7 cellular contexts compared by ENCODE assay signal in the genomic region with DNA sequence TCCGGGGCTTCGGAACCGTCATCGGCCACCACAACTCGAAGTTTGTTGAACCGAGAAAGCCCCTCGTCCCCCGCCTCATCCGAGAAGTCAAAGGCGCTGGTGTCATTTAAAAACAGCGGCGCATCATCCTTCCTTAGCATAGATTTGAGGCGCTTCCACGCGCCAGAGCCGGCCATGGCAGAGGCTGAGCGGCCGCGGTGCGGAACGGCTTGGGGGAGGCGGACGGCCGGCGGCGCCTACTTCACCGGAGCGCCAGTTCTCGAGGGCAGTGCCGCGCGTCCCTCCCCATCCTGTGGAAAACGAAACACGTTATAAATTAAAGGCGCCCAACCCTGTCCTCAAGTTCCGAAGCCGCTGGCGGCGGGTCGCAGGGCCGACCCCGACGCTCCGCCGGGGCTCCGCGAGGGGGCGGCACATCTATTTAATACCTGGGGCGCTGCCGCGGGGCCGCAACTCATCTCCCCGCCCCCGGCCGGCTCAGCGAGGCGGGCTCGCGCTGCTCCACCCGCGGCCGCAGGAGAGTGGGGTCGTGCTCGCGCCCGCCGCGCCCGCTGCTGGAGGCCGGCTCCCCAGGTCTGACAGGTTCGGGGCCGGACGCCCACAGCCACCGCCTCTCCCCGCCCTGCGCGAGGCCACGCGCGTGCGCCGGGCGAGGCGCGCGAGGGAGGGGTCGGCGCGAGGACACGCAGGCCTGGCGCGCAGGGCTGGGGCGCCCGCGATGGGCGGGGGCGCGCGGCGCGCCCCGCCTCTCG. TPM values are rescaled to one million over a fixed set of nuclear protein-coding genes. Genes with fewer than 3 reads are reported as not detected.
DNase-seq lines count a peak whose midpoint lies in the region; ATAC-seq and TF ChIP-seq lines count a peak whose summit lies in the region.

A gene with protein sequence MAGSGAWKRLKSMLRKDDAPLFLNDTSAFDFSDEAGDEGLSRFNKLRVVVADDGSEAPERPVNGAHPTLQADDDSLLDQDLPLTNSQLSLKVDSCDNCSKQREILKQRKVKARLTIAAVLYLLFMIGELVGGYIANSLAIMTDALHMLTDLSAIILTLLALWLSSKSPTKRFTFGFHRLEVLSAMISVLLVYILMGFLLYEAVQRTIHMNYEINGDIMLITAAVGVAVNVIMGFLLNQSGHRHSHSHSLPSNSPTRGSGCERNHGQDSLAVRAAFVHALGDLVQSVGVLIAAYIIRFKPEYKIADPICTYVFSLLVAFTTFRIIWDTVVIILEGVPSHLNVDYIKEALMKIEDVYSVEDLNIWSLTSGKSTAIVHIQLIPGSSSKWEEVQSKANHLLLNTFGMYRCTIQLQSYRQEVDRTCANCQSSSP (minus strand): TSS at position 577 of the 752 bp plus-strand sequence. CDS start 401 bp downstream, at position 176.

- no peak within 1 kb of the TSS for H3K27ac ChIP-seq in mesodermal cell (ENCODE audit: low read depth, low read length, severe bottlenecking)

- peak; percentile 28 to 79 for DNase-seq in NCI-H1930 (lab: John Stamatoyannopoulos, UW)
- DNase-seq in activated CD8-positive, alpha-beta memory T cell treated with anti-CD3 and anti-CD28 coated beads, Interleukin-2, amount 10 ng/mL, durations not matched to agents 7 days and 5 days, result peak; percentile 70
- DNase-seq in stimulated activated CD8-positive, alpha-beta memory T cell treated with anti-CD3 and anti-CD28 coated beads, Interleukin-15, amount 100 ng/mL, for 24 hours (ENCODE audit: low read depth), result peak; percentile 29

- H3K9me3 Mint-ChIP-seq in activated CD8-positive, alpha-beta memory T cell treated with anti-CD3 and anti-CD28 coated beads, Interleukin-2, amount 10 ng/mL, durations not matched to agents 7 days and 5 days (ENCODE audit: low read depth), result no peaks in the 10 kb centered on the region

- peaks cover 23% of the 10 kb centered on the region for H3K4me1 Mint-ChIP-seq in activated CD8-positive, alpha-beta memory T cell treated with anti-CD3 and anti-CD28 coated beads, Interleukin-2, amount 10 ng/mL, durations not matched to agents 7 days and 5 days

- no peaks in the 10 kb centered on the region for H3K9me3 ChIP-seq in endocrine pancreas (ENCODE audit: control insufficient read depth, low read length)
- H3K9me3 ChIP-seq in mesodermal cell (ENCODE audit: control insufficient read depth, low read length), result no peaks in the 10 kb centered on the region

- peak within 1 kb of the TSS; percentile 58 for H3K27ac Mint-ChIP-seq in activated CD8-positive, alpha-beta memory T cell treated with anti-CD3 and anti-CD28 coated beads, Interleukin-2, amount 10 ng/mL, durations not matched to agents 7 days and 5 days

- H3K4me1 ChIP-seq in endocrine pancreas (ENCODE audit: control insufficient read depth, insufficient read depth, low read length), result peaks cover 11% of the 10 kb centered on the region
- H3K4me1 ChIP-seq in mesodermal cell (ENCODE audit: control insufficient read depth, insufficient read depth, low read length, poor library complexity, severe bottlenecking), result no peaks in the 10 kb centered on the region

- TF ChIP-seq POLR2A in GM18505 (IDR thresholded peaks at IDR 0.05; ENCODE audit: borderline replicate concordance, extremely low read depth, insufficient read depth, insufficient read length), result peak; percentile 46

- CTCF ChIA-PET in activated CD8-positive, alpha-beta memory T cell treated with anti-CD3 and anti-CD28 coated beads, Interleukin-2, amount 10 ng/mL, durations not matched to agents 7 days and 5 days (lab: Charles Lee), result interaction anchor here (0.6 to 1.8 kb wide), 6 partner anchors 8 to 92 kb away, joined by 3 to 8 read pairs (median 4); no protein-coding TSS in a partner anchor

- H3K27me3 Mint-ChIP-seq in activated CD8-positive, alpha-beta memory T cell treated with anti-CD3 and anti-CD28 coated beads, Interleukin-2, amount 10 ng/mL, durations not matched to agents 7 days and 5 days, result peaks cover 19% of the 10 kb centered on the region

- peak within 1 kb of the TSS; percentile 97 for H3K9ac ChIP-seq in endocrine pancreas (ENCODE audit: control insufficient read depth, insufficient read depth, low read length)

- 0 to 1% methylated on average over 63 to 97 of the region's 103 CpGs for WGBS in mesodermal cell (ENCODE audit: insufficient coverage in 2 of 2), 2 experiments

- H3K4me3 Mint-ChIP-seq in activated CD8-positive, alpha-beta memory T cell treated with anti-CD3 and anti-CD28 coated beads, Interleukin-2, amount 10 ng/mL, durations not matched to agents 7 days and 5 days, result peak within 1 kb of the TSS; percentile 89

- H3K4me3 ChIP-seq in endocrine pancreas (ENCODE audit: control insufficient read depth, insufficient read depth, low read length) (peak within 1 kb of the TSS; percentile 95), mesodermal cell (ENCODE audit: extremely low read depth, insufficient read depth, low read length, poor library complexity, severe bottlenecking) (peak within 1 kb of the TSS; percentile 62)

- no peaks in the 10 kb centered on the region for H3K36me3 ChIP-seq in endocrine pancreas (ENCODE audit: control insufficient read depth, insufficient read depth, low read length)
- H3K36me3 ChIP-seq in mesodermal cell (ENCODE audit: control insufficient read depth, insufficient read depth, low read length), result no peaks in the 10 kb centered on the region

- H3K36me3 Mint-ChIP-seq in activated CD8-positive, alpha-beta memory T cell treated with anti-CD3 and anti-CD28 coated beads, Interleukin-2, amount 10 ng/mL, durations not matched to agents 7 days and 5 days, result peaks cover 1% of the 10 kb centered on the region

- H3K27me3 ChIP-seq in endocrine pancreas (ENCODE audit: control insufficient read depth, insufficient read depth, low read length), result no peaks in the 10 kb centered on the region

- ATAC-seq in GM18505 (IDR thresholded peaks at IDR 0.05; ENCODE audit: unreplicated experiment) (peak; percentile 75), HG02610 (IDR thresholded peaks at IDR 0.05; ENCODE audit: unreplicated experiment) (peak; percentile 78)
- ATAC-seq in activated CD8-positive, alpha-beta memory T cell treated with anti-CD3 and anti-CD28 coated beads, Interleukin-2, amount 10 ng/mL, durations not matched to agents 7 days and 5 days, result peak; percentile 89

RNA-seq across cellular contexts. Expression of the gene that starts here (rescaled TPM):
- total RNA-seq in activated CD8-positive, alpha-beta memory T cell treated with anti-CD3 and anti-CD28 coated beads, Interleukin-2, amount 10 ng/mL, durations not matched to agents 7 days and 5 days, result 1 to 10 TPM; 2.9 to 4.1 TPM
- polyA plus RNA-seq in mesodermal cell (2013, experiment 1 of 2), result 0.55 TPM
- polyA plus RNA-seq in mesodermal cell (2013, experiment 2 of 2), result 0.81 TPM
